Comparison of ENCODE assay signal across 1 cellular context in genomic region chr22:50297510-50298265, GRCh38.
TF ChIP-seq lines count a peak whose summit lies in the region.

No MANE protein-coding gene starts in this region.

TF ChIP-seq in HepG2, 621 proteins besides CTCF, POLR2A, EP300 and RAD21 (continued from another document):
- TF ChIP-seq, protein P1, sequence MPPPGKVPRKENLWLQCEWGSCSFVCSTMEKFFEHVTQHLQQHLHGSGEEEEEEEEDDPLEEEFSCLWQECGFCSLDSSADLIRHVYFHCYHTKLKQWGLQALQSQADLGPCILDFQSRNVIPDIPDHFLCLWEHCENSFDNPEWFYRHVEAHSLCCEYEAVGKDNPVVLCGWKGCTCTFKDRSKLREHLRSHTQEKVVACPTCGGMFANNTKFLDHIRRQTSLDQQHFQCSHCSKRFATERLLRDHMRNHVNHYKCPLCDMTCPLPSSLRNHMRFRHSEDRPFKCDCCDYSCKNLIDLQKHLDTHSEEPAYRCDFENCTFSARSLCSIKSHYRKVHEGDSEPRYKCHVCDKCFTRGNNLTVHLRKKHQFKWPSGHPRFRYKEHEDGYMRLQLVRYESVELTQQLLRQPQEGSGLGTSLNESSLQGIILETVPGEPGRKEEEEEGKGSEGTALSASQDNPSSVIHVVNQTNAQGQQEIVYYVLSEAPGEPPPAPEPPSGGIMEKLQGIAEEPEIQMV (CRISPR knock-in tag; IDR thresholded peaks at IDR 0.05; ENCODE audit: low read depth), result 0 out of 2 replicates have a peak, but pooled peaks have one; percentile 1
- no peak for TF ChIP-seq ZBTB4 (CRISPR knock-in tag; IDR thresholded peaks at IDR 0.05; ENCODE audit: borderline replicate concordance)
- TF ChIP-seq NFAT5 (CRISPR knock-in tag; IDR thresholded peaks at IDR 0.05), result peak; percentile 52; the same call in 1 of the 2 replicates
- no peak for TF ChIP-seq ZNF772 (CRISPR knock-in tag; IDR thresholded peaks at IDR 0.05)
- 0 out of 2 replicates have a peak, but pooled peaks have one; percentile 14 for TF ChIP-seq NFKB2 (CRISPR knock-in tag; IDR thresholded peaks at IDR 0.05; ENCODE audit: borderline replicate concordance)
- TF ChIP-seq ARNTL (CRISPR knock-in tag; IDR thresholded peaks at IDR 0.05), result 0 out of 2 replicates have a peak, but pooled peaks have one; percentile 20
- no peak for TF ChIP-seq CBX1 (IDR thresholded peaks at IDR 0.05; ENCODE audit: low read depth)
TF ChIP-seq in HepG2: peak in this region for 18.
